ENCODE assay signal across 17 cellular contexts in genomic region chr12:109294286-109294796, GRCh38. TPM values are rescaled to one million over a fixed set of nuclear protein-coding genes. Genes with fewer than 3 reads are reported as not detected.
DNase-seq lines count a peak whose midpoint lies in the region; ATAC-seq lines count a peak whose summit lies in the region.
"Had no signal": no experiment of that assay in that cellular context is flagged by ENCODE, and none has a peak within 500 bp of the region (broad histone marks: within the 10 kb centered on the region; RNA-seq: fewer than 3 reads in every experiment).

No MANE protein-coding gene starts in this region.

- H3K9ac ChIP-seq in neuronal stem cell (ENCODE audit: low read depth, low read length, poor library complexity) = no peak overlapping the region

- H3K79me1 ChIP-seq in neuronal stem cell (ENCODE audit: low read depth, low read length) = no peaks in the 10 kb centered on the region

- H2BK15ac ChIP-seq in neuronal stem cell (ENCODE audit: low read length) = no peak overlapping the region

- intact Hi-C loops in aorta (cut with DNase I) = no loop called here

- no peak overlapping the region for H3K4me2 ChIP-seq in neuronal stem cell (ENCODE audit: insufficient read depth, low read length, poor library complexity, severe bottlenecking)
- H3K4me2 ChIP-seq: A549 had no signal

- no peak overlapping the region for H3K4ac ChIP-seq in neuronal stem cell (ENCODE audit: low read length)

- no peak overlapping the region for H4K8ac ChIP-seq in neuronal stem cell (ENCODE audit: low read depth, low read length)

- H3K27ac ChIP-seq in neuronal stem cell (replicated peaks; ENCODE audit: low read length) = no peak overlapping the region
- H3K27ac ChIP-seq in aorta (ENCODE audit: low read depth in 1 of 2, low read length in 2 of 2) = no peak overlapping the region
- H3K27ac ChIP-seq: 22Rv1, A549, C4-2B had no signal

- H3K27me3 ChIP-seq in H7 (ENCODE audit: control insufficient read depth, insufficient read depth, low read length) = no peaks in the 10 kb centered on the region
- peaks cover 0 to 5% (median 0%) of the 10 kb centered on the region in 3 experiments for H3K27me3 ChIP-seq in neuronal stem cell (ENCODE audit: control insufficient read depth in 3 of 3, insufficient read depth in 3 of 3, low read depth in 1 of 3, low read length in 3 of 3)
- no peaks in the 10 kb centered on the region for H3K27me3 ChIP-seq in aorta (ENCODE audit: control insufficient read depth in 1 of 2, insufficient read depth in 2 of 2, low read length in 1 of 2)

- no peak overlapping the region for H4K91ac ChIP-seq in neuronal stem cell (ENCODE audit: low read depth, low read length, poor library complexity)

- DNase-seq in activated effector memory CD4-positive, alpha-beta T cell treated with anti-CD3 and anti-CD28 coated beads, Interleukin-2, amount 50 U/mL, for 16 hours = peak; percentile 58
- no peak for DNase-seq in activated effector memory CD4-positive, alpha-beta T cell treated with Interleukin-2 at 50 U/mL for 16 hours
- DNase-seq in H7 (peak; percentile 17), neuronal stem cell (ENCODE audit: low spot score) (no peak), aorta (peak; percentile 39 to 63)
- no peak for DNase-seq in stimulated activated CD4-positive, alpha-beta T cell treated with anti-CD3 and anti-CD28 coated beads, Interleukin-12 subunit alpha, Interleukin-12 subunit beta, amount 100 ng/mL, for 4 hours
- DNase-seq: AML-193; Caco-2; CD4-positive, alpha-beta T cell; HCEC 1CT had no signal

- H3K18ac ChIP-seq in neuronal stem cell (ENCODE audit: low read length) = no peak overlapping the region

- H2BK12ac ChIP-seq in neuronal stem cell (ENCODE audit: low read length) = no peak overlapping the region

- no CpG with 5 or more reads among the region's 5 CpGs for WGBS in neuronal stem cell (ENCODE audit: extremely low coverage in 2 of 2, insufficient read length in 2 of 2, insufficient replicate concordance in 1 of 2), 2 donors
- 86 to 92% methylated on average over 5 of the region's 5 CpGs for WGBS in aorta, 2 donors

- no peak overlapping the region for H2AFZ ChIP-seq in neuronal stem cell (ENCODE audit: low read length)

- no peak overlapping the region for H2BK5ac ChIP-seq in neuronal stem cell (ENCODE audit: low read length)

- peaks cover 12 to 18% of the 10 kb centered on the region in 2 donors for H3K4me1 ChIP-seq in neuronal stem cell (ENCODE audit: control insufficient read depth in 2 of 2, insufficient read depth in 1 of 2, low read depth in 1 of 2, low read length in 2 of 2)
- no peaks in the 10 kb centered on the region for H3K4me1 ChIP-seq in aorta (ENCODE audit: control insufficient read depth in 1 of 2, insufficient read depth in 2 of 2, low read length in 2 of 2)
- H3K4me1 ChIP-seq: A549, Caco-2 had no signal

- ATAC-seq in aorta (ENCODE audit: low FRiP score) (no peak), GM21619 (IDR thresholded peaks at IDR 0.05; ENCODE audit: unreplicated experiment) (no peak)
- ATAC-seq: A549 had no signal

- no peak overlapping the region for H3K23ac ChIP-seq in neuronal stem cell (ENCODE audit: low read depth, low read length, poor library complexity)

- H2BK120ac ChIP-seq in neuronal stem cell (ENCODE audit: low read depth, low read length) = no peak overlapping the region

- H3K4me3 ChIP-seq in H7 (ENCODE audit: insufficient read depth, low read depth, low read length) (no peak overlapping the region), neuronal stem cell (ENCODE audit: low read length in 2 of 2) (no peak overlapping the region), aorta (ENCODE audit: low read length in 2 of 2) (no peak overlapping the region)
- H3K4me3 ChIP-seq: A549 had no signal

- H3K14ac ChIP-seq in neuronal stem cell (ENCODE audit: low read length) = no peak overlapping the region

- peak overlapping the region; percentile 81 for H2AK5ac ChIP-seq in neuronal stem cell (ENCODE audit: low read depth, low read length)

- H3K36me3 ChIP-seq in H7 (replicated peaks; ENCODE audit: control insufficient read depth, insufficient read depth, low read length) (no peaks in the 10 kb centered on the region), neuronal stem cell (replicated peaks in 1 of 2; ENCODE audit: control insufficient read depth in 2 of 2, insufficient read depth in 2 of 2, low read length in 2 of 2) (no peaks in the 10 kb centered on the region), aorta (ENCODE audit: control insufficient read depth in 1 of 2, insufficient read depth in 2 of 2, low read length in 1 of 2) (no peaks in the 10 kb centered on the region)

- H3K9me3 ChIP-seq in neuronal stem cell (replicated peaks in 1 of 2; ENCODE audit: control insufficient read depth in 2 of 2, insufficient read depth in 1 of 2, low read depth in 1 of 2, low read length in 2 of 2) = peaks cover 0 to 1% of the 10 kb centered on the region in 2 donors
- no peaks in the 10 kb centered on the region for H3K9me3 ChIP-seq in aorta (ENCODE audit: control insufficient read depth, low read length)
- H3K9me3 ChIP-seq: A549, Caco-2 had no signal

RNA-seq across cellular contexts. Expression of gene FOXN4, which starts 14.7 kb away (rescaled TPM):
- 0.07 and 0.33 TPM in 2 replicates for total RNA-seq in H7 (2014; rRNA removed; shearing (Covaris generic))
- 0.33 TPM for polyA plus RNA-seq in neuronal stem cell (2013, experiment 1 of 2)
- 0.44 TPM for polyA plus RNA-seq in neuronal stem cell (2013, experiment 2 of 2)
- not detected for total RNA-seq in aorta
- not detected for polyA plus RNA-seq in aorta
- total RNA-seq: CD4-positive, alpha-beta T cell; H4; HT-29 had no signal
- polyA plus RNA-seq: BJ had no signal

RNA-seq across cellular contexts. Expression of gene MYO1H, which starts 53.4 kb away (rescaled TPM):
- total RNA-seq in H7 (2014; rRNA removed; shearing (Covaris generic)) = 0.04 TPM in 1 of 2 replicates, not detected in the other
- not detected for polyA plus RNA-seq in neuronal stem cell (2013, experiment 1 of 2)
- polyA plus RNA-seq in neuronal stem cell (2013, experiment 2 of 2) = 0.11 TPM
- not detected for total RNA-seq in aorta
- not detected for polyA plus RNA-seq in aorta
- total RNA-seq: CD4-positive, alpha-beta T cell; H4; HT-29 had no signal
- polyA plus RNA-seq: A549, BJ had no signal

Comparison
In these comparisons a context has a peak if more than half of its experiments do, and no peak if none do; other contexts are left out.
1. DNase-seq: peak in activated effector memory CD4-positive, alpha-beta T cell treated with anti-CD3 and anti-CD28 coated beads, Interleukin-2, amount 50 U/mL, for 16 hours (single experiment), H7 (single experiment) and aorta (2 of 2); none in activated effector memory CD4-positive, alpha-beta T cell treated with Interleukin-2 at 50 U/mL for 16 hours (single experiment), neuronal stem cell (single experiment) and stimulated activated CD4-positive, alpha-beta T cell treated with anti-CD3 and anti-CD28 coated beads, Interleukin-12 subunit alpha, Interleukin-12 subunit beta, amount 100 ng/mL, for 4 hours (single experiment).